2 cellular contexts compared by ENCODE assay signal in genomic region chr17:75646626-75646968, GRCh38.
TF ChIP-seq lines count a peak whose summit lies in the region.

No MANE protein-coding gene starts in this region.

TF ChIP-seq in liver, 16 proteins besides CTCF, POLR2A, EP300 and RAD21:
- no peak for TF ChIP-seq REST (IDR thresholded peaks at IDR 0.05)
- TF ChIP-seq MAX (IDR thresholded peaks at IDR 0.05): no peak

TF ChIP-seq in GM23338, 12 proteins besides CTCF, POLR2A, EP300 and RAD21 (continued from another document):
- TF ChIP-seq ZNF462 (CRISPR knock-in tag; IDR thresholded peaks at IDR 0.05) (no peak), NANOG (IDR thresholded peaks at IDR 0.05; ENCODE audit: borderline replicate concordance) (no peak), ETS1 (IDR thresholded peaks at IDR 0.05) (no peak), POLR2AphosphoS5 (IDR thresholded peaks at IDR 0.05; ENCODE audit: low read depth) (no peak), ZNF331 (CRISPR knock-in tag; IDR thresholded peaks at IDR 0.05; ENCODE audit: low read depth) (no peak)
TF ChIP-seq in GM23338: peak in this region for 0.
